In the genomic region with DNA sequence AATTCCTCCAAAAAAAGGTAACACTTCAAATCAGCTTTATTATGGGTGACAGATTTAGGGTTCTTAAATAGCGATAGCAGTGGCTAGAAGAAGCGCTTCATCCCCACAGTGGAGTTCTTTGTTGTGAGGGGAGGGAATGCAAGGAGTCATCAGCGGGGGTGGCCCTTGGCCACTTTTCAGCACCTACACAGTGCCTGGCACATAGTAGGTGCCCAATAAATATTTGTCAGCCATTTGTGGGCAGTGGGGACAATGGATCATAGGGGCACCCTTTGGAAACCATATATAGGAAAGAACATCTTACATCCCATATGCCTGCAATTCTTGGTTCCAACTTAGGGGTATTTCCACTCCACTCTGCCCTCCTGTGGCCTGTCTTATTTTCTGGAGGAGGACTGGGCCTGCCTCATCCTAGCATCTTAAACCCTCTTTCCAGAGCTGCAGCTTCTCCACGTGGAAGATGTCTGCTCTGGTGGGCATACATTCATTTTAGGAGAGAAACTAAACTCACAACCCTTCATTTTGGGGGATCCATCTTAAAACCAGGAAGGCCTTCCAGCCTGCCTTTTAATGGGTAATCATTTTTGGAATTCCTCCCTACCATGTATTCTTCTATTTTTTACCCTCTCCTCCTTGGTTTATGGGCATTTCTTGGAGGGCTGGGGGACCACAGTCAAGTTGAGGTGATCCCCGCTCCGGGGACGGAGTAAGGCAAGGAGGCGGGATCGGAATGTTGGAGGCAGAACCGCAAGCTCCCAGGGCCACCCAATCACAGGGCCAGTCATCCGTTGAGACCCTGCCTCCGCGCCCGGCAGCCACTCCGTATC, we compare ENCODE assay signal across 1 cellular context.
TF ChIP-seq lines count a peak whose summit lies in the region.

No MANE protein-coding gene starts in this region.

TF ChIP-seq in GM12878, 131 proteins besides CTCF, POLR2A, EP300 and RAD21 (continues in another document):
- TF ChIP-seq TBL1XR1 (IDR thresholded peaks at IDR 0.05; ENCODE audit: low read depth, low read length) (no peak), NBN (IDR thresholded peaks at IDR 0.05) (peak; percentile 81), TCF3 (IDR thresholded peaks at IDR 0.05; ENCODE audit: borderline replicate concordance, insufficient read depth, low read depth, low read length) (no peak), POU2F2 (IDR thresholded peaks at IDR 0.05; ENCODE audit: borderline replicate concordance, low read depth, low read length) (peak; percentile 66; the same call in 1 of the 3 replicates), SMAD5 (IDR thresholded peaks at IDR 0.05; ENCODE audit: low read depth) (peak; percentile 51; the same call in 1 of the 2 replicates), RAD51 (IDR thresholded peaks at IDR 0.05) (peak; percentile 15; the same call in 1 of the 2 replicates), GABPA (IDR thresholded peaks at IDR 0.05; ENCODE audit: low read depth) (no peak), TARDBP (IDR thresholded peaks at IDR 0.05; ENCODE audit: borderline replicate concordance) (no peak), TAF1 (IDR thresholded peaks at IDR 0.05; ENCODE audit: borderline replicate concordance, low read depth, low read length) (peak; percentile 42; the same call in 1 of the 2 replicates), SIN3A (IDR thresholded peaks at IDR 0.05; ENCODE audit: low read depth, low read length) (peak; percentile 34; the same call in 1 of the 2 replicates), SUPT20H (IDR thresholded peaks at IDR 0.05; ENCODE audit: borderline replicate concordance, control insufficient read depth, low read depth, low read length) (no peak), SMAD1 (IDR thresholded peaks at IDR 0.05; ENCODE audit: low read depth, partially characterized antibody) (peak; percentile 87), EED (IDR thresholded peaks at IDR 0.05; ENCODE audit: low read depth) (peak; percentile 64), IKZF1 (conservative IDR thresholded peaks at IDR 0.05) (peak; percentile 27; the same call in 1 of the 2 replicates), RUNX3 (IDR thresholded peaks at IDR 0.05; ENCODE audit: low read length) (no peak), NR2F1 (conservative IDR thresholded peaks at IDR 0.05) (no peak), JUNB (IDR thresholded peaks at IDR 0.05) (no peak), SRF (IDR thresholded peaks at IDR 0.05; ENCODE audit: low read depth in 2 of 2, low read length in 2 of 2) (no peak), SPI1 (IDR thresholded peaks at IDR 0.05; ENCODE audit: borderline replicate concordance, insufficient read depth, low read depth, low read length) (no peak), NFYA (IDR thresholded peaks at IDR 0.05; ENCODE audit: borderline replicate concordance, low read depth, low read length) (no peak), RFX5 (IDR thresholded peaks at IDR 0.05; ENCODE audit: low read depth, low read length) (peak; percentile 79), HDGF (IDR thresholded peaks at IDR 0.05) (peak; percentile 96; the same call in 1 of the 2 replicates), SMC3 (IDR thresholded peaks at IDR 0.05; ENCODE audit: borderline replicate concordance, low read length) (peak; percentile 47; the same call in 1 of the 2 replicates), SIX5 (IDR thresholded peaks at IDR 0.05; ENCODE audit: low read depth, low read length, severe bottlenecking) (no peak), DPF2 (IDR thresholded peaks at IDR 0.05) (0 out of 2 replicates have a peak, but pooled peaks have one; percentile 52), RBBP5 (conservative IDR thresholded peaks at IDR 0.05) (no peak), CREM (IDR thresholded peaks at IDR 0.05; ENCODE audit: low read depth) (no peak), SMARCA5 (IDR thresholded peaks at IDR 0.05) (peak; percentile 91), RB1 (IDR thresholded peaks at IDR 0.05; ENCODE audit: borderline replicate concordance) (peak; percentile 61; the same call in 1 of the 2 replicates), TCF12 (IDR thresholded peaks at IDR 0.05; ENCODE audit: low read depth, low read length) (no peak), IKZF2 (IDR thresholded peaks at IDR 0.05) (peak; percentile 61 to 76), IRF4 (IDR thresholded peaks at IDR 0.05; ENCODE audit: low read depth, low read length) (no peak)
- TF ChIP-seq, protein P1, sequence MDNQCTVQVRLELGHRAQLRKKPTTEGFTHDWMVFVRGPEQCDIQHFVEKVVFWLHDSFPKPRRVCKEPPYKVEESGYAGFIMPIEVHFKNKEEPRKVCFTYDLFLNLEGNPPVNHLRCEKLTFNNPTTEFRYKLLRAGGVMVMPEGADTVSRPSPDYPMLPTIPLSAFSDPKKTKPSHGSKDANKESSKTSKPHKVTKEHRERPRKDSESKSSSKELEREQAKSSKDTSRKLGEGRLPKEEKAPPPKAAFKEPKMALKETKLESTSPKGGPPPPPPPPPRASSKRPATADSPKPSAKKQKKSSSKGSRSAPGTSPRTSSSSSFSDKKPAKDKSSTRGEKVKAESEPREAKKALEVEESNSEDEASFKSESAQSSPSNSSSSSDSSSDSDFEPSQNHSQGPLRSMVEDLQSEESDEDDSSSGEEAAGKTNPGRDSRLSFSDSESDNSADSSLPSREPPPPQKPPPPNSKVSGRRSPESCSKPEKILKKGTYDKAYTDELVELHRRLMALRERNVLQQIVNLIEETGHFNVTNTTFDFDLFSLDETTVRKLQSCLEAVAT (IDR thresholded peaks at IDR 0.05): peak; percentile 83
- TF ChIP-seq, protein P2, sequence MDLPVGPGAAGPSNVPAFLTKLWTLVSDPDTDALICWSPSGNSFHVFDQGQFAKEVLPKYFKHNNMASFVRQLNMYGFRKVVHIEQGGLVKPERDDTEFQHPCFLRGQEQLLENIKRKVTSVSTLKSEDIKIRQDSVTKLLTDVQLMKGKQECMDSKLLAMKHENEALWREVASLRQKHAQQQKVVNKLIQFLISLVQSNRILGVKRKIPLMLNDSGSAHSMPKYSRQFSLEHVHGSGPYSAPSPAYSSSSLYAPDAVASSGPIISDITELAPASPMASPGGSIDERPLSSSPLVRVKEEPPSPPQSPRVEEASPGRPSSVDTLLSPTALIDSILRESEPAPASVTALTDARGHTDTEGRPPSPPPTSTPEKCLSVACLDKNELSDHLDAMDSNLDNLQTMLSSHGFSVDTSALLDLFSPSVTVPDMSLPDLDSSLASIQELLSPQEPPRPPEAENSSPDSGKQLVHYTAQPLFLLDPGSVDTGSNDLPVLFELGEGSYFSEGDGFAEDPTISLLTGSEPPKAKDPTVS (IDR thresholded peaks at IDR 0.05; ENCODE audit: low read depth, low read length): no peak
- TF ChIP-seq, protein P3, sequence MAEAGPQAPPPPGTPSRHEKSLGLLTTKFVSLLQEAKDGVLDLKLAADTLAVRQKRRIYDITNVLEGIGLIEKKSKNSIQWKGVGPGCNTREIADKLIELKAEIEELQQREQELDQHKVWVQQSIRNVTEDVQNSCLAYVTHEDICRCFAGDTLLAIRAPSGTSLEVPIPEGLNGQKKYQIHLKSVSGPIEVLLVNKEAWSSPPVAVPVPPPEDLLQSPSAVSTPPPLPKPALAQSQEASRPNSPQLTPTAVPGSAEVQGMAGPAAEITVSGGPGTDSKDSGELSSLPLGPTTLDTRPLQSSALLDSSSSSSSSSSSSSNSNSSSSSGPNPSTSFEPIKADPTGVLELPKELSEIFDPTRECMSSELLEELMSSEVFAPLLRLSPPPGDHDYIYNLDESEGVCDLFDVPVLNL (IDR thresholded peaks at IDR 0.05; ENCODE audit: low read depth, low read length): no peak
- TF ChIP-seq, protein P4, sequence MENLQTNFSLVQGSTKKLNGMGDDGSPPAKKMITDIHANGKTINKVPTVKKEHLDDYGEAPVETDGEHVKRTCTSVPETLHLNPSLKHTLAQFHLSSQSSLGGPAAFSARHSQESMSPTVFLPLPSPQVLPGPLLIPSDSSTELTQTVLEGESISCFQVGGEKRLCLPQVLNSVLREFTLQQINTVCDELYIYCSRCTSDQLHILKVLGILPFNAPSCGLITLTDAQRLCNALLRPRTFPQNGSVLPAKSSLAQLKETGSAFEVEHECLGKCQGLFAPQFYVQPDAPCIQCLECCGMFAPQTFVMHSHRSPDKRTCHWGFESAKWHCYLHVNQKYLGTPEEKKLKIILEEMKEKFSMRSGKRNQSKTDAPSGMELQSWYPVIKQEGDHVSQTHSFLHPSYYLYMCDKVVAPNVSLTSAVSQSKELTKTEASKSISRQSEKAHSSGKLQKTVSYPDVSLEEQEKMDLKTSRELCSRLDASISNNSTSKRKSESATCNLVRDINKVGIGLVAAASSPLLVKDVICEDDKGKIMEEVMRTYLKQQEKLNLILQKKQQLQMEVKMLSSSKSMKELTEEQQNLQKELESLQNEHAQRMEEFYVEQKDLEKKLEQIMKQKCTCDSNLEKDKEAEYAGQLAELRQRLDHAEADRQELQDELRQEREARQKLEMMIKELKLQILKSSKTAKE (IDR thresholded peaks at IDR 0.05; ENCODE audit: low read depth, poor library complexity, severe bottlenecking): peak; percentile 74
- TF ChIP-seq, protein P5, sequence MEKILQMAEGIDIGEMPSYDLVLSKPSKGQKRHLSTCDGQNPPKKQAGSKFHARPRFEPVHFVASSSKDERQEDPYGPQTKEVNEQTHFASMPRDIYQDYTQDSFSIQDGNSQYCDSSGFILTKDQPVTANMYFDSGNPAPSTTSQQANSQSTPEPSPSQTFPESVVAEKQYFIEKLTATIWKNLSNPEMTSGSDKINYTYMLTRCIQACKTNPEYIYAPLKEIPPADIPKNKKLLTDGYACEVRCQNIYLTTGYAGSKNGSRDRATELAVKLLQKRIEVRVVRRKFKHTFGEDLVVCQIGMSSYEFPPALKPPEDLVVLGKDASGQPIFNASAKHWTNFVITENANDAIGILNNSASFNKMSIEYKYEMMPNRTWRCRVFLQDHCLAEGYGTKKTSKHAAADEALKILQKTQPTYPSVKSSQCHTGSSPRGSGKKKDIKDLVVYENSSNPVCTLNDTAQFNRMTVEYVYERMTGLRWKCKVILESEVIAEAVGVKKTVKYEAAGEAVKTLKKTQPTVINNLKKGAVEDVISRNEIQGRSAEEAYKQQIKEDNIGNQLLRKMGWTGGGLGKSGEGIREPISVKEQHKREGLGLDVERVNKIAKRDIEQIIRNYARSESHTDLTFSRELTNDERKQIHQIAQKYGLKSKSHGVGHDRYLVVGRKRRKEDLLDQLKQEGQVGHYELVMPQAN (conservative IDR thresholded peaks at IDR 0.05): 0 out of 2 replicates have a peak, but pooled peaks have one; percentile 23
- TF ChIP-seq, protein P6, sequence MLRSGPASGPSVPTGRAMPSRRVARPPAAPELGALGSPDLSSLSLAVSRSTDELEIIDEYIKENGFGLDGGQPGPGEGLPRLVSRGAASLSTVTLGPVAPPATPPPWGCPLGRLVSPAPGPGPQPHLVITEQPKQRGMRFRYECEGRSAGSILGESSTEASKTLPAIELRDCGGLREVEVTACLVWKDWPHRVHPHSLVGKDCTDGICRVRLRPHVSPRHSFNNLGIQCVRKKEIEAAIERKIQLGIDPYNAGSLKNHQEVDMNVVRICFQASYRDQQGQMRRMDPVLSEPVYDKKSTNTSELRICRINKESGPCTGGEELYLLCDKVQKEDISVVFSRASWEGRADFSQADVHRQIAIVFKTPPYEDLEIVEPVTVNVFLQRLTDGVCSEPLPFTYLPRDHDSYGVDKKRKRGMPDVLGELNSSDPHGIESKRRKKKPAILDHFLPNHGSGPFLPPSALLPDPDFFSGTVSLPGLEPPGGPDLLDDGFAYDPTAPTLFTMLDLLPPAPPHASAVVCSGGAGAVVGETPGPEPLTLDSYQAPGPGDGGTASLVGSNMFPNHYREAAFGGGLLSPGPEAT (IDR thresholded peaks at IDR 0.05; ENCODE audit: low read depth): peak; percentile 78
- TF ChIP-seq, protein P7, sequence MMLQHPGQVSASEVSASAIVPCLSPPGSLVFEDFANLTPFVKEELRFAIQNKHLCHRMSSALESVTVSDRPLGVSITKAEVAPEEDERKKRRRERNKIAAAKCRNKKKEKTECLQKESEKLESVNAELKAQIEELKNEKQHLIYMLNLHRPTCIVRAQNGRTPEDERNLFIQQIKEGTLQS (IDR thresholded peaks at IDR 0.05; ENCODE audit: borderline replicate concordance, extremely low read depth, low read depth, low read length): no peak
- TF ChIP-seq, protein P8, sequence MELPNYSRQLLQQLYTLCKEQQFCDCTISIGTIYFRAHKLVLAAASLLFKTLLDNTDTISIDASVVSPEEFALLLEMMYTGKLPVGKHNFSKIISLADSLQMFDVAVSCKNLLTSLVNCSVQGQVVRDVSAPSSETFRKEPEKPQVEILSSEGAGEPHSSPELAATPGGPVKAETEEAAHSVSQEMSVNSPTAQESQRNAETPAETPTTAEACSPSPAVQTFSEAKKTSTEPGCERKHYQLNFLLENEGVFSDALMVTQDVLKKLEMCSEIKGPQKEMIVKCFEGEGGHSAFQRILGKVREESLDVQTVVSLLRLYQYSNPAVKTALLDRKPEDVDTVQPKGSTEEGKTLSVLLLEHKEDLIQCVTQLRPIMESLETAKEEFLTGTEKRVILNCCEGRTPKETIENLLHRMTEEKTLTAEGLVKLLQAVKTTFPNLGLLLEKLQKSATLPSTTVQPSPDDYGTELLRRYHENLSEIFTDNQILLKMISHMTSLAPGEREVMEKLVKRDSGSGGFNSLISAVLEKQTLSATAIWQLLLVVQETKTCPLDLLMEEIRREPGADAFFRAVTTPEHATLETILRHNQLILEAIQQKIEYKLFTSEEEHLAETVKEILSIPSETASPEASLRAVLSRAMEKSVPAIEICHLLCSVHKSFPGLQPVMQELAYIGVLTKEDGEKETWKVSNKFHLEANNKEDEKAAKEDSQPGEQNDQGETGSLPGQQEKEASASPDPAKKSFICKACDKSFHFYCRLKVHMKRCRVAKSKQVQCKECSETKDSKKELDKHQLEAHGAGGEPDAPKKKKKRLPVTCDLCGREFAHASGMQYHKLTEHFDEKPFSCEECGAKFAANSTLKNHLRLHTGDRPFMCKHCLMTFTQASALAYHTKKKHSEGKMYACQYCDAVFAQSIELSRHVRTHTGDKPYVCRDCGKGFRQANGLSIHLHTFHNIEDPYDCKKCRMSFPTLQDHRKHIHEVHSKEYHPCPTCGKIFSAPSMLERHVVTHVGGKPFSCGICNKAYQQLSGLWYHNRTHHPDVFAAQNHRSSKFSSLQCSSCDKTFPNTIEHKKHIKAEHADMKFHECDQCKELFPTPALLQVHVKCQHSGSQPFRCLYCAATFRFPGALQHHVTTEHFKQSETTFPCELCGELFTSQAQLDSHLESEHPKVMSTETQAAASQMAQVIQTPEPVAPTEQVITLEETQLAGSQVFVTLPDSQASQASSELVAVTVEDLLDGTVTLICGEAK (IDR thresholded peaks at IDR 0.05; ENCODE audit: borderline replicate concordance): no peak
- TF ChIP-seq, protein P9, sequence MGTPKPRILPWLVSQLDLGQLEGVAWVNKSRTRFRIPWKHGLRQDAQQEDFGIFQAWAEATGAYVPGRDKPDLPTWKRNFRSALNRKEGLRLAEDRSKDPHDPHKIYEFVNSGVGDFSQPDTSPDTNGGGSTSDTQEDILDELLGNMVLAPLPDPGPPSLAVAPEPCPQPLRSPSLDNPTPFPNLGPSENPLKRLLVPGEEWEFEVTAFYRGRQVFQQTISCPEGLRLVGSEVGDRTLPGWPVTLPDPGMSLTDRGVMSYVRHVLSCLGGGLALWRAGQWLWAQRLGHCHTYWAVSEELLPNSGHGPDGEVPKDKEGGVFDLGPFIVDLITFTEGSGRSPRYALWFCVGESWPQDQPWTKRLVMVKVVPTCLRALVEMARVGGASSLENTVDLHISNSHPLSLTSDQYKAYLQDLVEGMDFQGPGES (IDR thresholded peaks at IDR 0.05): peak; percentile 64
- TF ChIP-seq, protein P10, sequence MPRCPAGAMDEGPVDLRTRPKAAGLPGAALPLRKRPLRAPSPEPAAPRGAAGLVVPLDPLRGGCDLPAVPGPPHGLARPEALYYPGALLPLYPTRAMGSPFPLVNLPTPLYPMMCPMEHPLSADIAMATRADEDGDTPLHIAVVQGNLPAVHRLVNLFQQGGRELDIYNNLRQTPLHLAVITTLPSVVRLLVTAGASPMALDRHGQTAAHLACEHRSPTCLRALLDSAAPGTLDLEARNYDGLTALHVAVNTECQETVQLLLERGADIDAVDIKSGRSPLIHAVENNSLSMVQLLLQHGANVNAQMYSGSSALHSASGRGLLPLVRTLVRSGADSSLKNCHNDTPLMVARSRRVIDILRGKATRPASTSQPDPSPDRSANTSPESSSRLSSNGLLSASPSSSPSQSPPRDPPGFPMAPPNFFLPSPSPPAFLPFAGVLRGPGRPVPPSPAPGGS (IDR thresholded peaks at IDR 0.05; ENCODE audit: borderline replicate concordance, insufficient read depth, low read depth, low read length, poor library complexity, severe bottlenecking): no peak
